In the genomic region with DNA sequence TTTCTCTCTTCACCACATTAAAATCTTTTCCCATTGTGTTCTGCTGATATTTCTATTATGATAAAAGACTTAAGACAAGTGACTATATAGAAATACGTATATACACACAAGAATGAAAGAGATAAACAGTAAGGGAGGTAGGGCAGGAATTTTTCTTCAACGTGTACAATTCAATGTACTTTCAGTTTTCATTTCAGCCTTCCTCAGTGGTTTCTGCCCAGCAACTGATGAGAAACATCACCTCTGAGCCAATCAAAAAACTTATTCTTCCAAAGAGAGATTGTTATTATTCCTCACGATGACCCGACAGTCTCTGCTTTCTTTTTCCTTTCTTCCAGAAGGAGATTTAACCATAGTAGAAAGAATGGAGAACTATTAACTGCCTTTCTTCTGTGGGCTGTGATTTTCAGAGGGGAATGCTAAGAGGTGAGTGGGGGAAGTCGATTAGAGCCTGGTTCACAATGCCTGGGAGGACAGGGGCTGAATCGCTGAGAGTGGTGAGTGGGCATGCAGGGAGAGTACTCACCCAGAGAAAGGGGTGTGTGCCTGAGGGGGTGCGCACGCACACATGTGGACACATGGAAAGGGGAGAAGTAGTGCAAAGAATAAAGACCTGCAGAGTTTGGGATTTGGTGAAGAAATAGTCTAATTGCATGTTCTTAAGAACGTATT, we compare ENCODE assay signal across 8 cellular contexts. TPM values are rescaled to one million over a fixed set of nuclear protein-coding genes. Genes with fewer than 3 reads are reported as not detected.
DNase-seq lines count a peak whose midpoint lies in the region; FAIRE-seq and TF ChIP-seq lines count a peak whose summit lies in the region.

A gene (plus strand): TSS at position 289 of the 672 bp plus-strand sequence. CDS start 3,289 bp downstream, outside the sequence.

- no peaks in the 10 kb centered on the region for H3K79me1 ChIP-seq in neuronal stem cell (ENCODE audit: low read depth, low read length)

- H3K14ac ChIP-seq in neuronal stem cell (ENCODE audit: low read length) = no peak within 1 kb of the TSS

- no peaks in the 10 kb centered on the region for H3K27me3 ChIP-seq in neuronal stem cell (ENCODE audit: control insufficient read depth in 3 of 3, insufficient read depth in 3 of 3, low read depth in 1 of 3, low read length in 3 of 3)

- H3K9me3 Mint-ChIP-seq in activated naive CD4-positive, alpha-beta T cell treated with anti-CD3 and anti-CD28 coated beads, Interleukin-2, amount 10 ng/mL, durations not matched to agents 7 days and 5 days = no peaks in the 10 kb centered on the region

- peak within 1 kb of the TSS; percentile 93 for H2AFZ ChIP-seq in neuronal stem cell (ENCODE audit: low read length)

- H3K27ac Mint-ChIP-seq in activated naive CD4-positive, alpha-beta T cell treated with anti-CD3 and anti-CD28 coated beads, Interleukin-2, amount 10 ng/mL, durations not matched to agents 7 days and 5 days = peak within 1 kb of the TSS; percentile 94

- TF ChIP-seq CTCF in LNCaP clone FGC (IDR thresholded peaks at IDR 0.05; ENCODE audit: control insufficient read depth, extremely low read depth, insufficient read depth) = no peak

- H3K4me1 ChIP-seq in ES-I3 (ENCODE audit: insufficient read depth, low read length) = no peaks in the 10 kb centered on the region
- H3K4me1 ChIP-seq in neuronal stem cell (ENCODE audit: control insufficient read depth in 2 of 2, insufficient read depth in 1 of 2, low read depth in 1 of 2, low read length in 2 of 2) = peaks cover 0 to 3% of the 10 kb centered on the region in 2 donors

- no CpG with 5 or more reads among the region's 9 CpGs for WGBS in neuronal stem cell (ENCODE audit: extremely low coverage in 2 of 2, insufficient read length in 2 of 2, insufficient replicate concordance in 1 of 2), 2 donors

- no peak within 1 kb of the TSS for H4K91ac ChIP-seq in neuronal stem cell (ENCODE audit: low read depth, low read length, poor library complexity)

- H3K36me3 ChIP-seq in ES-I3 (ENCODE audit: insufficient read depth, low read length) (no peaks in the 10 kb centered on the region), neuronal stem cell (replicated peaks in 1 of 2; ENCODE audit: control insufficient read depth in 2 of 2, insufficient read depth in 2 of 2, low read length in 2 of 2) (peaks cover 0 to 11% of the 10 kb centered on the region in 2 donors)

- no peak within 1 kb of the TSS for H4K8ac ChIP-seq in neuronal stem cell (ENCODE audit: low read depth, low read length)

- no peaks in the 10 kb centered on the region for H3K27me3 Mint-ChIP-seq in activated naive CD4-positive, alpha-beta T cell treated with anti-CD3 and anti-CD28 coated beads, Interleukin-2, amount 10 ng/mL, durations not matched to agents 7 days and 5 days

- no peak within 1 kb of the TSS for H3K23ac ChIP-seq in neuronal stem cell (ENCODE audit: low read depth, low read length, poor library complexity)

- H3K4me1 Mint-ChIP-seq in activated naive CD4-positive, alpha-beta T cell treated with anti-CD3 and anti-CD28 coated beads, Interleukin-2, amount 10 ng/mL, durations not matched to agents 7 days and 5 days = peaks cover 49% of the 10 kb centered on the region

- no peak within 1 kb of the TSS for H2AK5ac ChIP-seq in neuronal stem cell (ENCODE audit: low read depth, low read length)

- H3K18ac ChIP-seq in neuronal stem cell (ENCODE audit: low read length) = peak within 1 kb of the TSS; percentile 58

- CTCF ChIA-PET in activated naive CD4-positive, alpha-beta T cell treated with anti-CD3 and anti-CD28 coated beads, Interleukin-2, amount 10 ng/mL, durations not matched to agents 7 days and 5 days (lab: Charles Lee) = no interaction called here

- peak within 1 kb of the TSS; percentile 96 for H3K4me3 Mint-ChIP-seq in activated naive CD4-positive, alpha-beta T cell treated with anti-CD3 and anti-CD28 coated beads, Interleukin-2, amount 10 ng/mL, durations not matched to agents 7 days and 5 days

- peak within 1 kb of the TSS; percentile 43 for H3K4me2 ChIP-seq in neuronal stem cell (ENCODE audit: insufficient read depth, low read length, poor library complexity, severe bottlenecking)

- peak; percentile 54 for FAIRE-seq in frontal cortex (lab: Jason Lieb, UNC)

- H3K4me3 ChIP-seq in LNCaP clone FGC (ENCODE audit: low read depth, low read length) (peak within 1 kb of the TSS; percentile 81), neuronal stem cell (ENCODE audit: low read length in 2 of 2) (peak within 1 kb of the TSS; percentile 68 to 81)

- no peak within 1 kb of the TSS for H2BK12ac ChIP-seq in neuronal stem cell (ENCODE audit: low read length)

- H3K27ac ChIP-seq in neuronal stem cell (replicated peaks; ENCODE audit: low read length) = no peak within 1 kb of the TSS

- peaks cover 30% of the 10 kb centered on the region for H3K36me3 Mint-ChIP-seq in activated naive CD4-positive, alpha-beta T cell treated with anti-CD3 and anti-CD28 coated beads, Interleukin-2, amount 10 ng/mL, durations not matched to agents 7 days and 5 days

- H3K9ac ChIP-seq in ES-I3 (ENCODE audit: low read depth, low read length) (peak within 1 kb of the TSS; percentile 84), neuronal stem cell (ENCODE audit: low read depth, low read length, poor library complexity) (peak within 1 kb of the TSS; percentile 56)

- H2BK5ac ChIP-seq in neuronal stem cell (ENCODE audit: low read length) = no peak within 1 kb of the TSS

- in situ Hi-C loops in SK-MEL-5 (cut with HindIII; ENCODE audit: low pct_unique_long_range_greater_than_20kb, low sequenced_read_pairs) = no loop called here

- H3K9me3 ChIP-seq in ES-I3 (ENCODE audit: control insufficient read depth, insufficient read depth, low read length) = no peaks in the 10 kb centered on the region
- H3K9me3 ChIP-seq in neuronal stem cell (replicated peaks in 1 of 2; ENCODE audit: control insufficient read depth in 2 of 2, insufficient read depth in 1 of 2, low read depth in 1 of 2, low read length in 2 of 2) = no peaks in the 10 kb centered on the region

- no peak within 1 kb of the TSS for H3K4ac ChIP-seq in neuronal stem cell (ENCODE audit: low read length)

- no peak within 1 kb of the TSS for H2BK120ac ChIP-seq in neuronal stem cell (ENCODE audit: low read depth, low read length)

- no peak within 1 kb of the TSS for H2BK15ac ChIP-seq in neuronal stem cell (ENCODE audit: low read length)

- peak; percentile 42 for DNase-seq in GOT3 (lab: John Stamatoyannopoulos, UW)
- DNase-seq in LNCaP clone FGC (ENCODE audit: low read depth) = peak; percentile 28
- peak; percentile 92 for DNase-seq in SK-MEL-5 (ENCODE audit: low read depth, low spot score)
- DNase-seq in activated naive CD4-positive, alpha-beta T cell treated with anti-CD3 and anti-CD28 coated beads, Interleukin-2, amount 10 ng/mL, durations not matched to agents 7 days and 5 days = peak; percentile 72
- peak; percentile 35 to 54 for DNase-seq in frontal cortex (ENCODE audit: low spot score in 2 of 2)
- peak; percentile 37 for DNase-seq in neuronal stem cell (ENCODE audit: low spot score)
- peak; percentile 95 for DNase-seq in superior temporal gyrus (ENCODE audit: extremely low spot score)

RNA-seq across cellular contexts. Expression of the gene that starts here (rescaled TPM):
- 23.7 and 29.1 TPM in 2 replicates for total RNA-seq in SK-MEL-5 (2014; rRNA removed; shearing (Covaris generic))
- 25.8 and 31.1 TPM in 2 replicates for polyA plus RNA-seq in SK-MEL-5 (2015; cell fraction: cytosol; rRNA removed)
- polyA plus RNA-seq in SK-MEL-5 (2015; cell fraction: nucleus; rRNA removed) = 90.9 and 92.8 TPM in 2 replicates
- total RNA-seq in frontal cortex = 19.6 TPM
- 6.4 TPM for polyA plus RNA-seq in neuronal stem cell (2013, experiment 1 of 2)
- polyA plus RNA-seq in neuronal stem cell (2013, experiment 2 of 2) = 6.2 TPM

Comparison
In these comparisons a context has a peak if more than half of its experiments do, and no peak if none do; other contexts are left out.
1. DNase-seq: peak in every context shown above with its lines; median percentile 95 in superior temporal gyrus; 92 in SK-MEL-5; 72 in activated naive CD4-positive, alpha-beta T cell treated with anti-CD3 and anti-CD28 coated beads, Interleukin-2, amount 10 ng/mL, durations not matched to agents 7 days and 5 days; 44 in frontal cortex; 42 in GOT3; 37 in neuronal stem cell; 28 in LNCaP clone FGC.